1 cellular context compared by ENCODE assay signal in genomic region chr5:16492398-16493175, GRCh38.
TF ChIP-seq lines count a peak whose summit lies in the region.

No MANE protein-coding gene starts in this region.

TF ChIP-seq in HepG2, 621 proteins besides CTCF, POLR2A, EP300 and RAD21 (continued from another document):
- TF ChIP-seq ZBTB25 (CRISPR knock-in tag; IDR thresholded peaks at IDR 0.05): no peak
- no peak for TF ChIP-seq ZNF768 (CRISPR knock-in tag; IDR thresholded peaks at IDR 0.05)
- TF ChIP-seq ZNF512B (CRISPR knock-in tag; IDR thresholded peaks at IDR 0.05; ENCODE audit: borderline replicate concordance): no peak
- TF ChIP-seq ZNF205 (CRISPR knock-in tag; IDR thresholded peaks at IDR 0.05): no peak
- TF ChIP-seq GLI4 (CRISPR knock-in tag; IDR thresholded peaks at IDR 0.05; ENCODE audit: borderline replicate concordance): no peak
- TF ChIP-seq ZNF703 (CRISPR knock-in tag; IDR thresholded peaks at IDR 0.05; ENCODE audit: borderline replicate concordance): no peak
- TF ChIP-seq KDM4B (CRISPR knock-in tag; IDR thresholded peaks at IDR 0.05): no peak
- TF ChIP-seq CBX2 (IDR thresholded peaks at IDR 0.05; ENCODE audit: low read depth, low read length): no peak
- no peak for TF ChIP-seq CBX2 (CRISPR knock-in tag; IDR thresholded peaks at IDR 0.05; ENCODE audit: low read depth)
- no peak for TF ChIP-seq ZNF597 (CRISPR knock-in tag; IDR thresholded peaks at IDR 0.05)
- TF ChIP-seq ZFP36L1 (CRISPR knock-in tag; IDR thresholded peaks at IDR 0.05): no peak
- TF ChIP-seq SNRNP70 (IDR thresholded peaks at IDR 0.05; ENCODE audit: low read depth, low read length): no peak
- TF ChIP-seq MLX (CRISPR knock-in tag; IDR thresholded peaks at IDR 0.05): no peak
- no peak for TF ChIP-seq ZNF292 (CRISPR knock-in tag; IDR thresholded peaks at IDR 0.05; ENCODE audit: borderline replicate concordance, low read depth)
- TF ChIP-seq TRIM24 (CRISPR knock-in tag; IDR thresholded peaks at IDR 0.05): no peak
